ENCODE assay signal across 12 cellular contexts in genomic region chr3:43291546-43291945, GRCh38. TPM values are rescaled to one million over a fixed set of nuclear protein-coding genes. Genes with fewer than 3 reads are reported as not detected.
DNase-seq lines count a peak whose midpoint lies in the region; ATAC-seq and TF ChIP-seq lines count a peak whose summit lies in the region.
"Had no signal": no experiment of that assay in that cellular context is flagged by ENCODE, and none has a peak within 500 bp of the region (broad histone marks: within the 10 kb centered on the region; RNA-seq: fewer than 3 reads in every experiment).

No MANE protein-coding gene starts in this region.

- TF ChIP-seq EP300 in stomach (IDR thresholded peaks at IDR 0.05) = no peak

- WGBS in esophagus squamous epithelium, 2 donors = 73 to 88% methylated on average over 1 of the region's 1 CpG
- 85 to 94% (median 89%) methylated on average over 1 of the region's 1 CpG for WGBS in stomach, 5 donors

- H3K9me3 ChIP-seq in T-helper 17 cell (ENCODE audit: control insufficient read depth, low read length, poor library complexity, severe bottlenecking) (no peaks in the 10 kb centered on the region), esophagus squamous epithelium (no peaks in the 10 kb centered on the region), stomach (no peaks in the 10 kb centered on the region)
- H3K9me3 ChIP-seq: SJCRH30 had no signal

- H3K36me3 ChIP-seq in esophagus squamous epithelium (no peaks in the 10 kb centered on the region), stomach (no peaks in the 10 kb centered on the region)
- H3K36me3 ChIP-seq: cardiac muscle cell, SJCRH30 had no signal

- DNase-seq in activated T-cell treated with anti-CD3 and anti-CD28 coated beads, Interleukin-2, amount 50 U/mL, for 24 hours = no peak
- no peak for DNase-seq in activated T-cell treated with anti-CD3 and anti-CD28 coated beads, Interleukin-2, amount 50 U/mL, for 48 hours
- DNase-seq in T-helper 17 cell = no peak
- DNase-seq in esophagus squamous epithelium (lab: John Stamatoyannopoulos, UW) = no peak
- no peak for DNase-seq in stomach
- no peak for DNase-seq in stimulated activated naive CD4-positive, alpha-beta T cell (lab: John Stamatoyannopoulos, UW)
- no peak for DNase-seq in NCI-H1417 treated with DMSO at 0.1 percent for 48 hours (lab: John Stamatoyannopoulos, UW)
- DNase-seq: activated CD4-positive, alpha-beta T cell treated with anti-CD3 and anti-CD28 coated beads, Interleukin-2, amount 50 U/mL, for 1 hour; NCI-H446; SJCRH30 had no signal

- peak overlapping the region; percentile 92 for H3K27ac Mint-ChIP-seq in activated T-cell treated with anti-CD3 and anti-CD28 coated beads, Interleukin-2, amount 50 U/mL, for 24 hours
- H3K27ac Mint-ChIP-seq in T-helper 17 cell = peak overlapping the region; percentile 96

- intact Hi-C loops in esophagus squamous epithelium (cut with DNase I) = no loop called here
- intact Hi-C loops in stomach (cut with DNase I; ENCODE audit: low total_unique reads) = no loop called here

- ATAC-seq in T-helper 17 cell = no peak
- no peak for ATAC-seq in GM21526 (IDR thresholded peaks at IDR 0.05; ENCODE audit: low FRiP score, unreplicated experiment)

- peak overlapping the region; percentile 32 to 91 (median 54) for H3K27ac ChIP-seq in esophagus squamous epithelium
- H3K27ac ChIP-seq in stomach = peak overlapping the region in 4 of 5 donors; percentile 5 to 97 (median 64)
- H3K27ac ChIP-seq: cardiac muscle cell, SJCRH30 had no signal

- H3K9me3 Mint-ChIP-seq in activated T-cell treated with anti-CD3 and anti-CD28 coated beads, Interleukin-2, amount 50 U/mL, for 24 hours = no peaks in the 10 kb centered on the region

- H3K4me3 Mint-ChIP-seq in activated T-cell treated with anti-CD3 and anti-CD28 coated beads, Interleukin-2, amount 50 U/mL, for 24 hours = peak overlapping the region; percentile 90
- H3K4me3 Mint-ChIP-seq in T-helper 17 cell = peak overlapping the region; percentile 96

- TF ChIP-seq CTCF in esophagus squamous epithelium (IDR thresholded peaks at IDR 0.05) = no peak
- TF ChIP-seq CTCF in stomach (IDR thresholded peaks at IDR 0.05) = no peak

- H3K36me3 Mint-ChIP-seq in activated T-cell treated with anti-CD3 and anti-CD28 coated beads, Interleukin-2, amount 50 U/mL, for 24 hours (ENCODE audit: low read depth) = peaks cover 33% of the 10 kb centered on the region
- peaks cover 13% of the 10 kb centered on the region for H3K36me3 Mint-ChIP-seq in T-helper 17 cell (ENCODE audit: low read depth)

- H3K27me3 ChIP-seq in esophagus squamous epithelium (no peaks in the 10 kb centered on the region), stomach (no peaks in the 10 kb centered on the region)
- H3K27me3 ChIP-seq: cardiac muscle cell, SJCRH30 had no signal

- no peaks in the 10 kb centered on the region for H3K27me3 Mint-ChIP-seq in activated T-cell treated with anti-CD3 and anti-CD28 coated beads, Interleukin-2, amount 50 U/mL, for 24 hours
- no peaks in the 10 kb centered on the region for H3K27me3 Mint-ChIP-seq in T-helper 17 cell

- H3K4me3 ChIP-seq in esophagus squamous epithelium (peak overlapping the region in 2 of 4 donors; percentile 4 to 91), stomach (no peak overlapping the region)
- H3K4me3 ChIP-seq: cardiac muscle cell, SJCRH30 had no signal

- TF ChIP-seq POLR2A in esophagus squamous epithelium (IDR thresholded peaks at IDR 0.05) = no peak
- TF ChIP-seq POLR2A in stomach (IDR thresholded peaks at IDR 0.05) = no peak

- peaks cover 11 to 94% (median 53%) of the 10 kb centered on the region in 3 donors for H3K4me1 ChIP-seq in esophagus squamous epithelium
- H3K4me1 ChIP-seq in stomach = peaks cover 60 to 95% (median 81%) of the 10 kb centered on the region in 4 donors
- H3K4me1 ChIP-seq: SJCRH30 had no signal

- peaks cover 81% of the 10 kb centered on the region for H3K4me1 Mint-ChIP-seq in activated T-cell treated with anti-CD3 and anti-CD28 coated beads, Interleukin-2, amount 50 U/mL, for 24 hours (ENCODE audit: low read depth)
- peaks cover 58% of the 10 kb centered on the region for H3K4me1 Mint-ChIP-seq in T-helper 17 cell

RNA-seq across cellular contexts. Expression of gene SNRK, which starts 5.2 kb away (rescaled TPM):
- 100 to 1,000 TPM; 127 to 159 TPM for total RNA-seq in T-helper 17 cell
- total RNA-seq in esophagus squamous epithelium = 10 to 100 TPM; 27.0 to 42.0 (median 29.5) TPM
- 100 to 1,000 TPM in 1 of 5 donors, 10 to 100 TPM in 4; 35.9 to 183 (median 41.1) TPM for total RNA-seq in stomach
- polyA plus RNA-seq in stomach = 10 to 100 TPM in 1 of 3 donors, 1 to 10 TPM in 2; 8.2 to 13.9 (median 9.2) TPM
